Comparison of ENCODE assay signal across 17 cellular contexts in the genomic region with DNA sequence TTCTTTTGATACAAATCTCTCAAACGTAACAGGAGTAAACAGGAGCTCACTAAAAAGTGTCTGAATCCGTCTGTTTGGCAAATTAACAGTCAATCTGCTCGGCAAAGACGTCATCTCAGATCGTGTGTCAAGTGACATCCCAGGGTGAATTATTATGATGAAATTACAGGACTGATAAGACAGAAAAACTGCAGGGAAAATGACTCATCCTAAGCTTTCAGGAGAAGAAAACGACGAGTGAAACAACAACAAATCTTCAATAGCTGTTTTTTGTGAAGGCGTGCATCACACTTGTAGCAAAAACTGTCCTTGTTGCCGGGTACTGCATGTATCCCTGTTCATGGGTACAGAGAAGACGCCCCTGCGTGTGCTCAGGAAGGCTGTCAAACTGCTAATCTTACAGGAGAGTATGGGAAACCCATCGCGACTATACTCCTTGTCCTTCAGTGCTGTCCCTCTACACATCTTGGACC. TPM values are rescaled to one million over a fixed set of nuclear protein-coding genes. Genes with fewer than 3 reads are reported as not detected.
DNase-seq lines count a peak whose midpoint lies in the region; ATAC-seq, FAIRE-seq and TF ChIP-seq lines count a peak whose summit lies in the region.
"Had no signal": no experiment of that assay in that cellular context is flagged by ENCODE, and none has a peak within 500 bp of the region (broad histone marks: within the 10 kb centered on the region; RNA-seq: fewer than 3 reads in every experiment).

No MANE protein-coding gene starts in this region.

- FAIRE-seq in astrocyte (lab: Jason Lieb, UNC), result peak; percentile 62

- H3K36me3 Mint-ChIP-seq in astrocyte (ENCODE audit: low read depth, unreplicated experiment), result peaks cover 2% of the 10 kb centered on the region
- H3K36me3 Mint-ChIP-seq: CD4-positive, CD25-positive, alpha-beta regulatory T cell; stimulated activated memory B cell treated with anti-CD40 and anti-IgM and Interleukin-4, amounts not matched to agents 10 μg/mL and 1 μg/mL and 100 μg/mL, for 72 hours had no signal

- no peaks in the 10 kb centered on the region for H3K9me3 ChIP-seq in astrocyte (ENCODE audit: insufficient read depth, low read depth, low read length)
- no peaks in the 10 kb centered on the region for H3K9me3 ChIP-seq in skeletal muscle tissue (ENCODE audit: control insufficient read depth in 3 of 3, low read length in 3 of 3)
- H3K9me3 ChIP-seq: MG63 had no signal

- no peaks in the 10 kb centered on the region for H3K9me3 Mint-ChIP-seq in astrocyte (ENCODE audit: unreplicated experiment)
- H3K9me3 Mint-ChIP-seq: CD4-positive, CD25-positive, alpha-beta regulatory T cell; stimulated activated memory B cell treated with anti-CD40 and anti-IgM and Interleukin-4, amounts not matched to agents 10 μg/mL and 1 μg/mL and 100 μg/mL, for 72 hours had no signal

- peak; percentile 62 for ATAC-seq in foreskin keratinocyte
- ATAC-seq in GM21526 (IDR thresholded peaks at IDR 0.05; ENCODE audit: low FRiP score, unreplicated experiment), result no peak
- ATAC-seq: stimulated activated memory B cell treated with anti-CD40 and anti-IgM and Interleukin-4, amounts not matched to agents 10 μg/mL and 1 μg/mL and 100 μg/mL, for 72 hours had no signal

- no peak for TF ChIP-seq CTCF in astrocyte (IDR thresholded peaks at IDR 0.05; ENCODE audit: insufficient read depth, low read depth, low read length)
- TF ChIP-seq CTCF in foreskin keratinocyte (conservative IDR thresholded peaks at IDR 0.05), result no peak

- peak overlapping the region; percentile 61 for H3K4me2 ChIP-seq in astrocyte (ENCODE audit: low read length)

- H3K36me3 ChIP-seq in astrocyte (ENCODE audit: insufficient read depth, low read length), result no peaks in the 10 kb centered on the region
- no peaks in the 10 kb centered on the region for H3K36me3 ChIP-seq in skeletal muscle tissue (ENCODE audit: control insufficient read depth in 3 of 3, insufficient read depth in 3 of 3, low read length in 3 of 3)
- H3K36me3 ChIP-seq: MG63 had no signal

- no peaks in the 10 kb centered on the region for H3K27me3 Mint-ChIP-seq in astrocyte (ENCODE audit: low read depth, unreplicated experiment)

- H3K4me1 Mint-ChIP-seq in astrocyte (ENCODE audit: low read depth, unreplicated experiment), result peaks cover 43% of the 10 kb centered on the region

- H3K27me3 ChIP-seq in astrocyte (ENCODE audit: insufficient read depth, low read length), result no peaks in the 10 kb centered on the region
- no peaks in the 10 kb centered on the region for H3K27me3 ChIP-seq in foreskin keratinocyte
- no peaks in the 10 kb centered on the region for H3K27me3 ChIP-seq in skeletal muscle tissue (ENCODE audit: control insufficient read depth in 3 of 3, insufficient read depth in 3 of 3, low read length in 3 of 3)
- H3K27me3 ChIP-seq: MG63 had no signal

- peak overlapping the region; percentile 23 for H3K4me3 Mint-ChIP-seq in astrocyte (ENCODE audit: unreplicated experiment)
- H3K4me3 Mint-ChIP-seq: CD4-positive, CD25-positive, alpha-beta regulatory T cell; stimulated activated memory B cell treated with anti-CD40 and anti-IgM and Interleukin-4, amounts not matched to agents 10 μg/mL and 1 μg/mL and 100 μg/mL, for 72 hours had no signal

- peaks cover 30% of the 10 kb centered on the region for H3K79me2 ChIP-seq in astrocyte (ENCODE audit: insufficient read depth, low read length)

- peak overlapping the region; percentile 19 for H3K27ac ChIP-seq in astrocyte (ENCODE audit: low read depth, low read length)
- H3K27ac ChIP-seq in foreskin keratinocyte, result no peak overlapping the region
- peak overlapping the region; percentile 14 for H3K27ac ChIP-seq in skeletal muscle tissue (ENCODE audit: low read depth, low read length)
- H3K27ac ChIP-seq: HL-60 had no signal

- H3K27ac Mint-ChIP-seq in astrocyte (ENCODE audit: unreplicated experiment), result peak overlapping the region; percentile 10
- H3K27ac Mint-ChIP-seq: CD4-positive, CD25-positive, alpha-beta regulatory T cell; stimulated activated memory B cell treated with anti-CD40 and anti-IgM and Interleukin-4, amounts not matched to agents 10 μg/mL and 1 μg/mL and 100 μg/mL, for 72 hours had no signal

- H2AFZ ChIP-seq in astrocyte (ENCODE audit: low read depth, low read length), result no peak overlapping the region

- peaks cover 10% of the 10 kb centered on the region for H4K20me1 ChIP-seq in astrocyte (ENCODE audit: insufficient read depth, low read length)

- H3K4me3 ChIP-seq in astrocyte (ENCODE audit: insufficient read depth, low read depth, low read length) (peak overlapping the region; percentile 7), skeletal muscle tissue (ENCODE audit: low read length in 3 of 3) (peak overlapping the region in 1 of 3 donors; percentile 34)
- H3K4me3 ChIP-seq: MG63 had no signal

- H3K9ac ChIP-seq in astrocyte (ENCODE audit: low read length) (peak overlapping the region; percentile 10), skeletal muscle tissue (ENCODE audit: low read depth in 1 of 3, low read length in 3 of 3) (no peak overlapping the region)

- DNase-seq in H4 (ENCODE audit: low spot score), result peak; percentile 18
- DNase-seq in astrocyte (ENCODE audit: low read depth), result peak; percentile 68
- peak in 1 of 2 donors; percentile 20 for DNase-seq in foreskin keratinocyte
- no peak for DNase-seq in activated CD4-positive, CD25-positive, alpha-beta regulatory T cell treated with anti-CD3 and anti-CD28 coated beads, Interleukin-2, amount 50 U/mL, for 72 hours
- no peak for DNase-seq in activated naive CD4-positive, alpha-beta T cell treated with Interleukin-2 at 50 U/mL for 16 hours
- DNase-seq in islet precursor cell, result no peak
- DNase-seq: activated CD8-positive, alpha-beta memory T cell treated with anti-CD3 and anti-CD28 coated beads for 24 hours; activated naive CD4-positive, alpha-beta T cell; CD4-positive, CD25-positive, alpha-beta regulatory T cell; hippocampal formation; MG63; NCI-H226; stimulated activated CD4-positive, alpha-beta T cell treated with anti-CD3 and anti-CD28 coated beads, Interleukin-2, amount 100 ng/mL, for 48 hours had no signal

- H3K4me1 ChIP-seq in astrocyte (ENCODE audit: insufficient read depth, low read length) (peaks cover 10% of the 10 kb centered on the region), foreskin keratinocyte (no peaks in the 10 kb centered on the region), skeletal muscle tissue (ENCODE audit: control insufficient read depth in 3 of 3, insufficient read depth in 3 of 3, low read length in 3 of 3) (peaks cover 0 to 13% (median 12%) of the 10 kb centered on the region in 3 donors)

RNA-seq across cellular contexts. Expression of gene EPB41L3, which starts 24.9 kb away (rescaled TPM):
- total RNA-seq in H4 (2014; rRNA removed; shearing (Covaris generic)), result 10.3 and 14.1 TPM in 2 replicates
- total RNA-seq in astrocyte, result 92.3 and 97.0 TPM in 2 replicates
- 0.63 and 2.0 TPM in 2 replicates for total RNA-seq in foreskin keratinocyte
- polyA plus RNA-seq in foreskin keratinocyte, result 0.14 and 0.87 TPM in 2 replicates
- 79.9 TPM for total RNA-seq in skeletal muscle tissue
- polyA plus RNA-seq: CD4-positive, CD25-positive, alpha-beta regulatory T cell had no signal

Comparison
In these comparisons a context has a peak if more than half of its experiments do, and no peak if none do; other contexts are left out.
1. DNase-seq: peak in H4 (single experiment) and astrocyte (single experiment); none in activated CD4-positive, CD25-positive, alpha-beta regulatory T cell treated with anti-CD3 and anti-CD28 coated beads, Interleukin-2, amount 50 U/mL, for 72 hours (single experiment), activated naive CD4-positive, alpha-beta T cell treated with Interleukin-2 at 50 U/mL for 16 hours (single experiment) and islet precursor cell (single experiment).